Comparison of ENCODE assay signal across 23 cellular contexts in the genomic region with DNA sequence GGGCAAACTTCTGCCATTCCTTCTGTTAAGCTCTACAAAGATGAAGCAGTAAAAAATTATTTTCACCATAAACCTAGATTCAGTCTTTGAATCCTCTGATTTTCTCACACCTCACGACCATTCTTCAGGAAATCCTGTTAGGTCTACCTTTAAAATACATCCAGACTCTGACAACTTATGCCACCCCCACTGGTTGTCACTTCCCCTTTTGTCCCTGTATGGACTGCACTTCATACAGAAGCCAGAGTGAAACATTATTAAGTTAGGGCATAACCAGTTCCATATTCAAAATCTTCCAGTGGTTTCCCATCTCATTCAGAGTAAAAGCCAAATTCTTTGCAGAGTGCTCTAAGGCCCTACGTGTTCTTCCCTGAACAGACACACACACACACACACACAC.
"Had no signal": no experiment of that assay in that cellular context is flagged by ENCODE, and none has a peak within 500 bp of the region (broad histone marks: within the 10 kb centered on the region; RNA-seq: fewer than 3 reads in every experiment).

No MANE protein-coding gene starts in this region.

- H3K4me2 ChIP-seq: PC-9 had no signal

- ATAC-seq: activated CD8-positive, alpha-beta T cell treated with anti-CD3 and anti-CD28 coated beads, Interleukin-2, amount 10 ng/mL, durations not matched to agents 7 days and 5 days had no signal

- DNase-seq: activated CD4-positive, alpha-beta T cell treated with anti-CD3 and anti-CD28 coated beads for 4 hours; activated CD4-positive, alpha-beta T cell treated with anti-CD3 and anti-CD28 coated beads, Interleukin-2, amount 50 U/mL, for 4 hours; activated CD8-positive, alpha-beta memory T cell treated with anti-CD3 and anti-CD28 coated beads, Interleukin-2, amount 50 U/mL, for 48 hours; activated CD8-positive, alpha-beta T cell treated with anti-CD3 and anti-CD28 coated beads, Interleukin-2, amount 10 ng/mL, durations not matched to agents 7 days and 5 days; activated naive CD4-positive, alpha-beta T cell treated with anti-CD3 and anti-CD28 coated beads, Interleukin-2, amount 50 U/mL, for 16 hours; activated naive CD8-positive, alpha-beta T cell treated with anti-CD3 and anti-CD28 coated beads, Interleukin-2, amount 10 ng/mL, durations not matched to agents 7 days and 5 days; activated T-cell treated with anti-CD3 and anti-CD28 coated beads, Interleukin-2, amount 50 U/mL, for 1 hour; adrenal gland; anterior cingulate cortex; cerebellar nuclear complex; MG63; NCI-H1092 treated with DMSO at 0.1 percent for 48 hours; NCI-H1417 treated with DMSO at 0.1 percent for 48 hours; NCI-H1694; NCI-H2029 treated with DMSO at 0.1 percent for 48 hours; NCI-H510A treated with DMSO at 0.1 percent for 48 hours; NCI-H69; NK-92 treated with Interleukin-12 subunit alpha and Interleukin-12 subunit beta, amount 100 ng/mL, for 24 hours; PC-9; SHP77 treated with DMSO at 0.1 percent for 48 hours; T-helper 1 cell; WERI-Rb-1 had no signal

- H3K27ac Mint-ChIP-seq: activated CD8-positive, alpha-beta T cell treated with anti-CD3 and anti-CD28 coated beads, Interleukin-2, amount 10 ng/mL, durations not matched to agents 7 days and 5 days; activated naive CD8-positive, alpha-beta T cell treated with anti-CD3 and anti-CD28 coated beads, Interleukin-2, amount 10 ng/mL, durations not matched to agents 7 days and 5 days had no signal

- H3K27ac ChIP-seq: adrenal gland, PC-9, SK-N-MC, WERI-Rb-1 had no signal

- H2AFZ ChIP-seq: PC-9 had no signal

- H3K36me3 ChIP-seq: adrenal gland, MG63, WERI-Rb-1 had no signal

- H3K27me3 Mint-ChIP-seq: activated naive CD8-positive, alpha-beta T cell treated with anti-CD3 and anti-CD28 coated beads, Interleukin-2, amount 10 ng/mL, durations not matched to agents 7 days and 5 days had no signal

- H3K4me1 Mint-ChIP-seq: activated naive CD8-positive, alpha-beta T cell treated with anti-CD3 and anti-CD28 coated beads, Interleukin-2, amount 10 ng/mL, durations not matched to agents 7 days and 5 days had no signal

- H3K4me3 Mint-ChIP-seq: activated CD8-positive, alpha-beta T cell treated with anti-CD3 and anti-CD28 coated beads, Interleukin-2, amount 10 ng/mL, durations not matched to agents 7 days and 5 days; activated naive CD8-positive, alpha-beta T cell treated with anti-CD3 and anti-CD28 coated beads, Interleukin-2, amount 10 ng/mL, durations not matched to agents 7 days and 5 days had no signal

- H3K27me3 ChIP-seq: adrenal gland, MG63 had no signal

- H3K4me3 ChIP-seq: adrenal gland, MG63, PC-9, SK-N-MC had no signal

- H3K9me3 ChIP-seq: adrenal gland, MG63 had no signal
